In the genomic region with DNA sequence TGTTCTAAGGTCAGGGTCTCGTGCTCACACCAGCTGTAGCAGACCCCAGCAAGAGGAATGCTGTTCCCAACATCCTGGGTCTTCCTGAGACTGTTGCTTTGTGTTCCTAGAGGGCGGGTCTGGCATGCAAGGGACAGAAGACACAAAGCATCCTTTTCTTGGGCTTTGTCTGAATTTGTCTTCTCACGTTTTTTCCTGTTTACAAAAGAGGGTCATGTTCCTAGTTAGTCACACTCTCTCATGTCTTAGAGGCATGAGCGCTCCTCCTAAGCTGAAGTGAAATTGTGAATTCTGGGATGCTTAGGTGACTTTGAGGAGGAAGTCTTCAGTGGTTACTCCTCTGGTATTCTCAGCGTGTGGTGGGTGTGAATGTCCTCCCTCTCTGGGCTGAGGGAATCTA, we compare ENCODE assay signal across 26 cellular contexts.
"Had no signal": no experiment of that assay in that cellular context is flagged by ENCODE, and none has a peak within 500 bp of the region (broad histone marks: within the 10 kb centered on the region; RNA-seq: fewer than 3 reads in every experiment).

No MANE protein-coding gene starts in this region.

- DNase-seq: activated CD4-positive, alpha-beta memory T cell treated with anti-CD3 and anti-CD28 coated beads for 36 hours; activated CD4-positive, alpha-beta T cell treated with anti-CD3 and anti-CD28 coated beads for 36 hours; activated CD4-positive, alpha-beta T cell treated with anti-CD3 and anti-CD28 coated beads, Interleukin-2, amount 10 ng/mL, durations not matched to agents 24 days and 14 days; activated CD4-positive, CD25-positive, alpha-beta regulatory T cell; activated CD4-positive, CD25-positive, alpha-beta regulatory T cell treated with anti-CD3 and anti-CD28 coated beads, Interleukin-2, amount 50 U/mL, for 72 hours; activated CD8-positive, alpha-beta memory T cell treated with anti-CD3 and anti-CD28 coated beads, Interleukin-2, amount 50 U/mL, for 48 hours; activated effector memory CD4-positive, alpha-beta T cell treated with Interleukin-2 at 50 U/mL for 16 hours; activated gamma-delta T cell treated with Interleukin-2 at 50 U/mL for 16 hours; activated naive CD4-positive, alpha-beta T cell treated with anti-CD3 and anti-CD28 coated beads, Interleukin-2, amount 50 U/mL, for 16 hours; activated naive CD4-positive, alpha-beta T cell treated with Interleukin-2 at 50 U/mL for 16 hours; activated T-cell treated with anti-CD3 and anti-CD28 coated beads for 4 hours; activated T-cell treated with anti-CD3 and anti-CD28 coated beads, Interleukin-2, amount 50 U/mL, for 4 hours; amniotic stem cell; anterior cingulate cortex; brain microvascular endothelial cell; caudate nucleus; cortex of kidney; dermis blood vessel endothelial cell; effector CD8-positive, alpha-beta T cell; esophagus squamous epithelium; head of caudate nucleus; T-helper 1 cell; T-helper 2 cell had no signal

- H3K4me3 Mint-ChIP-seq: activated CD4-positive, alpha-beta memory T cell treated with anti-CD3 and anti-CD28 coated beads for 36 hours; activated CD4-positive, alpha-beta T cell treated with anti-CD3 and anti-CD28 coated beads for 36 hours; activated CD4-positive, alpha-beta T cell treated with anti-CD3 and anti-CD28 coated beads, Interleukin-2, amount 10 ng/mL, durations not matched to agents 24 days and 14 days; activated naive CD8-positive, alpha-beta T cell; activated T-cell treated with anti-CD3 and anti-CD28 coated beads, Interleukin-2, amount 50 U/mL, for 4 hours; activated T-helper 17 cell treated with anti-CD3 and anti-CD28 coated beads, Interleukin-2, amount 50 U/mL, for 72 hours had no signal

- H3K27me3 Mint-ChIP-seq: activated CD4-positive, alpha-beta memory T cell treated with anti-CD3 and anti-CD28 coated beads for 36 hours; activated CD4-positive, alpha-beta T cell treated with anti-CD3 and anti-CD28 coated beads for 36 hours; activated CD4-positive, alpha-beta T cell treated with anti-CD3 and anti-CD28 coated beads, Interleukin-2, amount 10 ng/mL, durations not matched to agents 24 days and 14 days; activated naive CD8-positive, alpha-beta T cell; activated T-helper 17 cell treated with anti-CD3 and anti-CD28 coated beads, Interleukin-2, amount 50 U/mL, for 72 hours had no signal

- H3K9me3 Mint-ChIP-seq: activated CD4-positive, alpha-beta memory T cell treated with anti-CD3 and anti-CD28 coated beads for 36 hours; activated CD4-positive, alpha-beta T cell treated with anti-CD3 and anti-CD28 coated beads, Interleukin-2, amount 10 ng/mL, durations not matched to agents 24 days and 14 days; activated T-cell treated with anti-CD3 and anti-CD28 coated beads, Interleukin-2, amount 50 U/mL, for 4 hours; activated T-helper 17 cell treated with anti-CD3 and anti-CD28 coated beads, Interleukin-2, amount 50 U/mL, for 72 hours had no signal

- H3K27me3 ChIP-seq: brain microvascular endothelial cell, esophagus squamous epithelium had no signal

- H3K27ac ChIP-seq: brain microvascular endothelial cell, epithelial cell of prostate, esophagus squamous epithelium had no signal

- H3K9me3 ChIP-seq: esophagus squamous epithelium had no signal

- ATAC-seq: activated CD4-positive, alpha-beta T cell treated with anti-CD3 and anti-CD28 coated beads for 36 hours; activated T-cell treated with anti-CD3 and anti-CD28 coated beads, Interleukin-2, amount 50 U/mL, for 4 hours; activated T-helper 17 cell treated with anti-CD3 and anti-CD28 coated beads, Interleukin-2, amount 50 U/mL, for 72 hours had no signal

- H3K27ac Mint-ChIP-seq: activated CD4-positive, alpha-beta memory T cell treated with anti-CD3 and anti-CD28 coated beads for 36 hours; activated CD4-positive, alpha-beta T cell treated with anti-CD3 and anti-CD28 coated beads for 36 hours; activated CD4-positive, alpha-beta T cell treated with anti-CD3 and anti-CD28 coated beads, Interleukin-2, amount 10 ng/mL, durations not matched to agents 24 days and 14 days; activated naive CD8-positive, alpha-beta T cell; activated T-helper 17 cell treated with anti-CD3 and anti-CD28 coated beads, Interleukin-2, amount 50 U/mL, for 72 hours had no signal

- H3K4me3 ChIP-seq: esophagus squamous epithelium had no signal
